28 cellular contexts compared by ENCODE assay signal in the genomic region with DNA sequence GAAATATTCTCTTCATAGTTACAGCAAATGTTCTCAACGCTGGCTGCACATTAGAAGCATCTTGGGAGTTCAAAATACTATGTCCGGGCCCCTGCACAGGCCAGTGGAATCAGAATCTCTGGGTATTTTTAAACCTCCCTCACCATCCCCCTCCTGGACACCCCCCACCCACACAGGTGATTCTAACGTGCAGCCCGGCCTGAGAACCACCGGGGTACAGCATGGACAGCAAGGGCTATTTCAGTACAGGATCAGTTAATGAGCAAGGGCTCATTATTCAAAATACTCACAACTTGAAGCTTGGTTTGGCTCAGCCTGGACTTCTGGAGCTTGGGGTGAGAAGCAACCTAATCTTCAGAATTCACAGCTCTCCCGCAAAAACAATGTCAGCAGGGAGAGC. TPM values are rescaled to one million over a fixed set of nuclear protein-coding genes. Genes with fewer than 3 reads are reported as not detected.
A peak's percentile ranks its signal among the peaks of the same experiment; 100 is the strongest.
DNase-seq lines count a peak whose midpoint lies in the region; ATAC-seq and TF ChIP-seq lines count a peak whose summit lies in the region.
"Had no signal": no experiment of that assay in that cellular context is flagged by ENCODE, and none has a peak within 500 bp of the region (broad histone marks: within the 10 kb centered on the region; RNA-seq: fewer than 3 reads in every experiment).

No MANE protein-coding gene starts in this region.

- peaks cover 4% of the 10 kb centered on the region for H3K4me1 ChIP-seq in psoas muscle
- H3K4me1 ChIP-seq: prostate gland had no signal

- WGBS in psoas muscle, 3 donors = 65 to 81% (median 78%) methylated on average over 6 of the region's 6 CpGs

- H3K27ac ChIP-seq in psoas muscle = no peak overlapping the region
- H3K27ac ChIP-seq: dorsolateral prefrontal cortex, neutrophil, prostate gland had no signal

- intact Hi-C loops in psoas muscle (cut with DNase I) = no loop called here

- DNase-seq in GM13977 (ENCODE audit: low spot score) (peak; percentile 39), psoas muscle (no peak), DMS53 treated with DMSO at 0.1 percent for 48 hours (lab: John Stamatoyannopoulos, UW; ENCODE audit: unreplicated experiment) (no peak)
- no peak for DNase-seq in activated CD4-positive, alpha-beta T cell treated with anti-CD3 and anti-CD28 coated beads for 48 hours
- no peak for DNase-seq in activated T-cell treated with anti-CD3 and anti-CD28 coated beads, Interleukin-2, amount 50 U/mL, for 48 hours
- DNase-seq: activated CD4-positive, alpha-beta T cell treated with anti-CD3 and anti-CD28 coated beads, Interleukin-2, amount 50 U/mL, for 48 hours; activated CD8-positive, alpha-beta memory T cell treated with anti-CD3 and anti-CD28 coated beads, Interleukin-2, amount 50 U/mL, for 4 hours; activated naive CD8-positive, alpha-beta T cell treated with anti-CD3 and anti-CD28 coated beads, Interleukin-2, amount 10 ng/mL, durations not matched to agents 7 days and 5 days; CD4-positive, alpha-beta T cell; central memory CD4-positive, alpha-beta T cell; dorsolateral prefrontal cortex; GDM1; HFFc6; KBM-7; mesenchymal stem cell; MM.1S; NCI-H1417 treated with DMSO at 0.1 percent for 48 hours; NCI-H446 treated with DMSO at 0.1 percent for 48 hours; SHP77; substantia nigra; T-helper 9 cell; upper lobe of left lung had no signal

- TF ChIP-seq CTCF in GM13977 (IDR thresholded peaks at IDR 0.05; ENCODE audit: extremely low read depth, insufficient read depth, missing control alignments) (no peak), psoas muscle (IDR thresholded peaks at IDR 0.05) (no peak)

- in situ Hi-C loops in GM13977 (cut with MboI; ENCODE audit: low pct_unique_long_range_greater_than_20kb, low sequenced_read_pairs, unreplicated experiment) = no loop called here

- H3K4me3 ChIP-seq in psoas muscle = peak overlapping the region; percentile 30
- H3K4me3 ChIP-seq: dorsolateral prefrontal cortex, prostate gland, upper lobe of left lung had no signal

- ATAC-seq in HG02623 (IDR thresholded peaks at IDR 0.05; ENCODE audit: unreplicated experiment) (peak; percentile 42), HG03442 (IDR thresholded peaks at IDR 0.05; ENCODE audit: unreplicated experiment) (peak; percentile 51), psoas muscle (no peak), HG03159 (IDR thresholded peaks at IDR 0.05; ENCODE audit: unreplicated experiment) (no peak)
- ATAC-seq: WTC11 had no signal

- no peaks in the 10 kb centered on the region for H3K27me3 ChIP-seq in psoas muscle (ENCODE audit: insufficient read depth in 3 of 3, low read length in 2 of 3)
- H3K27me3 ChIP-seq: dorsolateral prefrontal cortex, neutrophil, upper lobe of left lung had no signal

- H3K36me3 ChIP-seq in psoas muscle (ENCODE audit: insufficient read depth in 1 of 2, low read depth in 1 of 2) = peaks cover 0 to 4% of the 10 kb centered on the region in 2 donors
- H3K36me3 ChIP-seq: neutrophil, prostate gland had no signal

- H3K9me3 ChIP-seq in psoas muscle = no peaks in the 10 kb centered on the region
- H3K9me3 ChIP-seq: neutrophil, prostate gland, upper lobe of left lung had no signal

RNA-seq across cellular contexts. Expression of a gene that starts 31.4 kb away (rescaled TPM):
- total RNA-seq in psoas muscle = 10 to 100 TPM; 14.4 to 21.1 (median 18.3) TPM
- polyA plus RNA-seq in psoas muscle = 10 to 100 TPM; 22.5 to 26.7 (median 22.6) TPM

Comparison
In these comparisons a context has a peak if more than half of its experiments do, and no peak if none do; other contexts are left out.
1. ATAC-seq: peak in HG02623 (single experiment) and HG03442 (single experiment); none in psoas muscle (0 of 4) and HG03159 (single experiment).